9 cellular contexts compared by ENCODE assay signal in genomic region chr17:81858170-81858966, GRCh38. TPM values are rescaled to one million over a fixed set of nuclear protein-coding genes. Genes with fewer than 3 reads are reported as not detected.
DNase-seq lines count a peak whose midpoint lies in the region; ATAC-seq, FAIRE-seq and TF ChIP-seq lines count a peak whose summit lies in the region.
"Had no signal": no experiment of that assay in that cellular context is flagged by ENCODE, and none has a peak within 500 bp of the region (broad histone marks: within the 10 kb centered on the region; RNA-seq: fewer than 3 reads in every experiment).

No MANE protein-coding gene starts in this region.

- DNase-seq in GM12891 (ENCODE audit: insufficient read length, low spot score) (no peak), PC-3 (peak; percentile 54), endothelial cell (ENCODE audit: low spot score) (no peak), gastrocnemius medialis (no peak), NCI-H1105 (lab: John Stamatoyannopoulos, UW) (no peak), hypothalamus (lab: John Stamatoyannopoulos, UW) (no peak)
- DNase-seq: effector memory CD4-positive, alpha-beta T cell; RPMI8226 had no signal

- no TSS peak for BruUV-seq in PC-3 (replicated peaks; lab: Mats Ljungman, UMichigan)

- intact Hi-C loops in PC-3 (cut with micrococcal nuclease) (no loop called here), gastrocnemius medialis (cut with DNase I; ENCODE audit: low total_unique reads) (no loop called here)

- H3K9ac ChIP-seq in PC-3 (ENCODE audit: low read length): peak overlapping the region; percentile 98

- in situ Hi-C loops in gastrocnemius medialis (cut with MboI; ENCODE audit: low sequenced_read_pairs in 4 of 4): loop anchor here in 1 of 4 donors (5.0 kb wide), 1 partner anchor 36 kb away; no protein-coding TSS in a partner anchor

- no peaks in the 10 kb centered on the region for H3K9me3 ChIP-seq in PC-3 (ENCODE audit: low read length)
- no peaks in the 10 kb centered on the region for H3K9me3 ChIP-seq in gastrocnemius medialis

- peak overlapping the region; percentile 95 for H3K4me2 ChIP-seq in PC-3 (ENCODE audit: low read length)

- H3K27me3 ChIP-seq in PC-3 (ENCODE audit: low read length): no peaks in the 10 kb centered on the region
- no peaks in the 10 kb centered on the region for H3K27me3 ChIP-seq in gastrocnemius medialis

- peaks cover 32% of the 10 kb centered on the region for H3K36me3 ChIP-seq in PC-3 (ENCODE audit: low read depth, low read length)
- peaks cover 0 to 39% of the 10 kb centered on the region in 2 donors for H3K36me3 ChIP-seq in gastrocnemius medialis

- H3K4me1 ChIP-seq in PC-3 (ENCODE audit: insufficient read depth, low read length): peaks cover 35% of the 10 kb centered on the region
- H3K4me1 ChIP-seq in gastrocnemius medialis: peaks cover 43 to 57% of the 10 kb centered on the region in 2 donors

- TF ChIP-seq CTCF in PC-3 (conservative IDR thresholded peaks at IDR 0.05; ENCODE audit: low read depth, low read length) (no peak), endothelial cell (IDR thresholded peaks at IDR 0.05; ENCODE audit: unreplicated experiment) (no peak), gastrocnemius medialis (IDR thresholded peaks at IDR 0.05 in 4 of 5, conservative IDR thresholded peaks at IDR 0.05 in 1 of 5) (no peak)

- POLR2A ChIA-PET in PC-3 (lab: Charles Lee; ENCODE audit: unreplicated experiment): interaction anchor here (0.7 kb wide), 1 partner anchor 844 kb away, joined by 3 read pairs; no protein-coding TSS in a partner anchor

- H3K4me3 ChIP-seq in PC-3 (ENCODE audit: low read length): peak overlapping the region; percentile 78
- H3K4me3 ChIP-seq in gastrocnemius medialis: peak overlapping the region; percentile 56 to 94 (median 72)

- H4K20me1 ChIP-seq in PC-3 (ENCODE audit: low read length): peaks cover 37% of the 10 kb centered on the region

- peak overlapping the region; percentile 61 for H3K27ac Mint-ChIP-seq in endothelial cell (ENCODE audit: unreplicated experiment)

- H2AFZ ChIP-seq in PC-3 (ENCODE audit: low read length): no peak overlapping the region

- no peak for FAIRE-seq in GM12891 (lab: Jason Lieb, UNC)

- H3K4me3 Mint-ChIP-seq in endothelial cell (ENCODE audit: unreplicated experiment): peak overlapping the region; percentile 98

- ATAC-seq in PC-3 (no peak), gastrocnemius medialis (no peak), HG02588 (IDR thresholded peaks at IDR 0.05; ENCODE audit: unreplicated experiment) (no peak)

- peaks cover 27% of the 10 kb centered on the region for H3K4me1 Mint-ChIP-seq in endothelial cell (ENCODE audit: unreplicated experiment)

- peaks cover 23% of the 10 kb centered on the region for H3K36me3 Mint-ChIP-seq in endothelial cell (ENCODE audit: low read depth, unreplicated experiment)

- H3K9me2 ChIP-seq in PC-3 (replicated peaks; ENCODE audit: low read length): no peaks in the 10 kb centered on the region

- H3K79me2 ChIP-seq in PC-3 (ENCODE audit: low read length): peaks cover 91% of the 10 kb centered on the region

- TF ChIP-seq POLR2A in GM12891 (IDR thresholded peaks at IDR 0.05; ENCODE audit: low read depth, low read length): peak; percentile 26; the same call in 1 of the 2 replicates
- peak in 1 of 2 donors; percentile 34 for TF ChIP-seq POLR2A in gastrocnemius medialis (IDR thresholded peaks at IDR 0.05)

- H3K27me3 Mint-ChIP-seq in endothelial cell (ENCODE audit: unreplicated experiment): peaks cover 14% of the 10 kb centered on the region

- 0 out of 2 replicates have a peak overlapping the region, but pooled peaks have one; percentile 3 for H3K27ac ChIP-seq in PC-3 (ENCODE audit: low read length)
- peak overlapping the region; percentile 86 to 98 (median 92) for H3K27ac ChIP-seq in gastrocnemius medialis

- no peaks in the 10 kb centered on the region for H3F3A ChIP-seq in PC-3 (ENCODE audit: low read length, unreplicated experiment)

- CTCF ChIA-PET in PC-3 (lab: Charles Lee): interaction anchor here (0.5 to 0.6 kb wide), 2 partner anchors 38 to 183 kb away, joined by 3 to 4 read pairs; no protein-coding TSS in a partner anchor

- no peaks in the 10 kb centered on the region for H3K9me3 Mint-ChIP-seq in endothelial cell (ENCODE audit: unreplicated experiment)

TF ChIP-seq in GM12891, 5 proteins besides CTCF, POLR2A, EP300 and RAD21:
- TF ChIP-seq POLR2AphosphoS5 (IDR thresholded peaks at IDR 0.05; ENCODE audit: low read depth, low read length) (no peak), SPI1 (IDR thresholded peaks at IDR 0.05; ENCODE audit: low read depth, low read length) (no peak)

RNA-seq across cellular contexts. Expression of gene P4HB, which starts 2.0 kb away (rescaled TPM):
- polyA plus RNA-seq in GM12891 (2012; ENCODE audit: low read depth, missing spikeins): 414 TPM
- total RNA-seq in PC-3 (2014; rRNA removed) (969 and 1,089 TPM in 2 replicates), endothelial cell (ENCODE audit: unreplicated experiment) (678 TPM), gastrocnemius medialis (100 to 1,000 TPM; 497 to 717 (median 621) TPM)

RNA-seq across cellular contexts. Expression of gene ARHGDIA, which starts 12.8 kb away (rescaled TPM):
- polyA plus RNA-seq in GM12891 (2012; ENCODE audit: low read depth, missing spikeins): 203 TPM
- 201 and 261 TPM in 2 replicates for total RNA-seq in PC-3 (2014; rRNA removed)
- 443 TPM for total RNA-seq in endothelial cell (ENCODE audit: unreplicated experiment)
- total RNA-seq in gastrocnemius medialis: 100 to 1,000 TPM in 1 of 4 donors, 10 to 100 TPM in 3; 52.1 to 122 (median 64.4) TPM

RNA-seq across cellular contexts. Expression of gene PPP1R27, which starts 23.5 kb away (rescaled TPM):
- 2.4 TPM for polyA plus RNA-seq in GM12891 (2012; ENCODE audit: low read depth, missing spikeins)
- not detected in 2 replicates for total RNA-seq in PC-3 (2014; rRNA removed)
- total RNA-seq in endothelial cell (ENCODE audit: unreplicated experiment): not detected
- 100 to 1,000 TPM; 245 to 708 (median 400) TPM for total RNA-seq in gastrocnemius medialis

RNA-seq across cellular contexts. Expression of gene MCRIP1, which starts 25.3 kb away (rescaled TPM):
- polyA plus RNA-seq in GM12891 (2012; ENCODE audit: low read depth, missing spikeins): 42.9 TPM
- total RNA-seq in PC-3 (2014; rRNA removed): 73.4 and 90.9 TPM in 2 replicates
- 190 TPM for total RNA-seq in endothelial cell (ENCODE audit: unreplicated experiment)
- 10 to 100 TPM in 3 of 4 donors, 1 to 10 TPM in 1; 8.3 to 36.2 (median 25.2) TPM for total RNA-seq in gastrocnemius medialis

RNA-seq across cellular contexts. Expression of gene ALYREF, which starts 33.0 kb away (rescaled TPM):
- polyA plus RNA-seq in GM12891 (2012; ENCODE audit: low read depth, missing spikeins): 112 TPM
- total RNA-seq in PC-3 (2014; rRNA removed) (496 and 633 TPM in 2 replicates), endothelial cell (ENCODE audit: unreplicated experiment) (127 TPM), gastrocnemius medialis (10 to 100 TPM; 40.9 to 65.3 (median 50.7) TPM)

Comparison
In these comparisons a context has a peak if more than half of its experiments do, and no peak if none do; other contexts are left out.
1. RNA of gene PPP1R27, which starts 23.5 kb away (total RNA-seq): 245 to 708 TPM in gastrocnemius medialis; not detected in endothelial cell (single experiment) and not detected in PC-3; every median in the first group is over 100 times any median in the second.